26 cellular contexts compared by ENCODE assay signal in the genomic region with DNA sequence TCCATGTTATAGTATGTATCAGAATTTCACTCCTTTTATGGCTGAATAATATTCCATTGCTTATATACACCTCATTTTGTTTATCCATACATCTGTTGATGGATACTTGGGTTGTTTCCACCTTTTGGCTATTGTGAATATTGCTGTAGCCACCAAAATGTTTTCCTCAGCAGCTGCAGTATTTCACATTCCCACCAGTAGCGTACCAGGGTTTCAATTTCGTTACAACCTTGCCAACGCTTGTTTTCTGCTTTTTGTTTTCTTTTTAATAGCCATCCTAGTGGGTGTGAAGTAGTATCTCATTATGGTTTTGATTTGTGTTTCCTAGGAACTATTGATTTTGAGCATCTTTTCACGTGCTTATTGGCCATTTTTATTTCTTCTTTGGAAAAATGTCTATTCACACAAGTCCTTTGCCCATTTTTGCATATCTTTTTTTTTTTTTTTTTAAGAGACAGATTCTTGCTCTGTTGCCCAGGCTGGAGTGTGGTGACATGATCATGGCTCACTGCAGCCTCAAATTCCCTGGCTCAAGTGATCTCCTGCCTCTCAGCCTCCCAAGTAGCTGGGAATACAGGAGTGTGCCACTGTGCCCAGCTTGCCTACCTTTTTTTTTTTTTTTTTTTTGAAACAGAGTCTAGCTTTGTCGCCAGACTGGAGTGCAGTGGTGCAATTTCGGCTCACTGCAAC. TPM values are rescaled to one million over a fixed set of nuclear protein-coding genes. Genes with fewer than 3 reads are reported as not detected.
DNase-seq lines count a peak whose midpoint lies in the region; ATAC-seq, FAIRE-seq and TF ChIP-seq lines count a peak whose summit lies in the region.
"Had no signal": no experiment of that assay in that cellular context is flagged by ENCODE, and none has a peak within 500 bp of the region (broad histone marks: within the 10 kb centered on the region; RNA-seq: fewer than 3 reads in every experiment).

No MANE protein-coding gene starts in this region.

- peak; percentile 59 for FAIRE-seq in endothelial cell of umbilical vein (lab: Jason Lieb, UNC)
- FAIRE-seq: K562, small intestine had no signal

- BruUV-seq in endothelial cell of umbilical vein (replicated peaks; lab: Mats Ljungman, UMichigan) = no TSS peak

- dilution Hi-C loops in endothelial cell of umbilical vein (cut with MboI; ENCODE audit: extremely low pct_ligation_motif_present, low sequenced_read_pairs) = no loop called here

- intact Hi-C loops in endothelial cell of umbilical vein (cut with micrococcal nuclease) = no loop called here
- intact Hi-C loops in psoas muscle (cut with DNase I) = no loop called here

- no peak overlapping the region for H2AFZ ChIP-seq in endothelial cell of umbilical vein (ENCODE audit: low read depth, low read length)

- H3K4me3 Mint-ChIP-seq in osteocyte (ENCODE audit: unreplicated experiment) = no peak overlapping the region
- H3K4me3 Mint-ChIP-seq: activated CD8-positive, alpha-beta T cell treated with anti-CD3 and anti-CD28 coated beads for 36 hours; T-helper 1 cell treated with Interleukin-12 subunit alpha and Interleukin-12 subunit beta and Interleukin-4 antibody, amounts not matched to agents 30 μg/mL and 1 μg/mL, for 36 hours had no signal

- TF ChIP-seq CTCF in endothelial cell of umbilical vein (IDR thresholded peaks at IDR 0.05; ENCODE audit: extremely low read depth in 1 of 2, insufficient read depth in 1 of 2, low read depth in 1 of 2, low read length in 2 of 2) (no peak), psoas muscle (IDR thresholded peaks at IDR 0.05) (peak; percentile 7), osteocyte (IDR thresholded peaks at IDR 0.05) (no peak)

- POLR2A ChIA-PET in endothelial cell of umbilical vein (lab: Charles Lee) = interaction anchor here (0.7 kb wide), 1 partner anchor 15 kb away, joined by 3 read pairs; no protein-coding TSS in a partner anchor

- no peaks in the 10 kb centered on the region for H3K9me3 Mint-ChIP-seq in osteocyte (ENCODE audit: unreplicated experiment)
- H3K9me3 Mint-ChIP-seq: activated CD8-positive, alpha-beta T cell treated with anti-CD3 and anti-CD28 coated beads for 36 hours; T-helper 1 cell treated with Interleukin-12 subunit alpha and Interleukin-12 subunit beta and Interleukin-4 antibody, amounts not matched to agents 30 μg/mL and 1 μg/mL, for 36 hours had no signal

- H3K27me3 ChIP-seq in endothelial cell of umbilical vein (ENCODE audit: control insufficient read depth in 2 of 2, insufficient read depth in 2 of 2, low read length in 2 of 2) (no peaks in the 10 kb centered on the region), psoas muscle (ENCODE audit: insufficient read depth in 3 of 3, low read length in 2 of 3) (no peaks in the 10 kb centered on the region)
- H3K27me3 ChIP-seq: BLaER1, SJSA1, tibial nerve had no signal

- H3K4me2 ChIP-seq in endothelial cell of umbilical vein (ENCODE audit: insufficient read depth, low read length) = no peak overlapping the region
- H3K4me2 ChIP-seq: BLaER1 had no signal

- DNase-seq in GM03348 (ENCODE audit: low spot score) = peak; percentile 44
- peak; percentile 38 for DNase-seq in LHCN-M2 (ENCODE audit: low read depth)
- DNase-seq in endothelial cell of umbilical vein (ENCODE audit: low read depth, low spot score) = no peak
- no peak for DNase-seq in psoas muscle
- DNase-seq in SHP77 (lab: John Stamatoyannopoulos, UW) = no peak
- no peak for DNase-seq in osteocyte (ENCODE audit: extremely low spot score, unreplicated experiment)
- DNase-seq: activated CD8-positive, alpha-beta T cell treated with anti-CD3 and anti-CD28 coated beads for 36 hours; activated naive CD4-positive, alpha-beta T cell; anterior cingulate cortex; effector CD4-positive, alpha-beta T cell; EL; MV-4-11; NCI-H187 treated with DMSO at 0.1 percent for 48 hours; NCI-H226; NCI-H774; small intestine; stimulated activated CD4-positive, alpha-beta T cell treated with anti-CD3 and anti-CD28 coated beads, Interleukin-2, amount 100 ng/mL, for 48 hours; stimulated activated naive CD8-positive, alpha-beta T cell treated with anti-CD3 and anti-CD28 coated beads, Interleukin-15, Interleukin-2, amounts not matched to agents 100 U/mL and 50 U/mL, for 24 hours had no signal

- H4K20me1 ChIP-seq in endothelial cell of umbilical vein (replicated peaks; ENCODE audit: control insufficient read depth, extremely low read depth, insufficient read depth, low read length) = no peaks in the 10 kb centered on the region

- H3K9me1 ChIP-seq in endothelial cell of umbilical vein (replicated peaks; ENCODE audit: control insufficient read depth, extremely low read depth, insufficient read depth, low read length) = no peaks in the 10 kb centered on the region

- no peak overlapping the region for H3K27ac Mint-ChIP-seq in osteocyte (ENCODE audit: unreplicated experiment)
- H3K27ac Mint-ChIP-seq: activated CD8-positive, alpha-beta T cell treated with anti-CD3 and anti-CD28 coated beads for 36 hours; T-helper 1 cell treated with Interleukin-12 subunit alpha and Interleukin-12 subunit beta and Interleukin-4 antibody, amounts not matched to agents 30 μg/mL and 1 μg/mL, for 36 hours had no signal

- peaks cover 5% of the 10 kb centered on the region for H3K4me1 Mint-ChIP-seq in osteocyte (ENCODE audit: unreplicated experiment)

- CTCF ChIA-PET in endothelial cell of umbilical vein (lab: Charles Lee) = interaction anchor here (1.4 kb wide), 1 partner anchor 27 kb away, joined by 5 read pairs; the partner anchor contains the start of gene ATAD2B

- H3K4me3 ChIP-seq in endothelial cell of umbilical vein (replicated peaks in 1 of 3; ENCODE audit: insufficient read depth in 1 of 3, low read depth in 1 of 3, low read length in 3 of 3) (no peak overlapping the region), psoas muscle (no peak overlapping the region)
- H3K4me3 ChIP-seq: BLaER1, K562, SJSA1, tibial nerve had no signal

- H3K79me2 ChIP-seq in endothelial cell of umbilical vein (ENCODE audit: control insufficient read depth, insufficient read depth, low read length) = peaks cover 14% of the 10 kb centered on the region

- no peak for TF ChIP-seq POLR2A in endothelial cell of umbilical vein (IDR thresholded peaks at IDR 0.05; ENCODE audit: low read depth, low read length)

- WGBS in psoas muscle, 3 donors = 56 to 79% (median 66%) methylated on average over 6 of the region's 6 CpGs

- H3K9me3 ChIP-seq in endothelial cell of umbilical vein (replicated peaks; ENCODE audit: control insufficient read depth, insufficient read depth, low read length) (no peaks in the 10 kb centered on the region), psoas muscle (no peaks in the 10 kb centered on the region)
- H3K9me3 ChIP-seq: BLaER1, SJSA1, tibial nerve had no signal

- H3K36me3 ChIP-seq in endothelial cell of umbilical vein (ENCODE audit: control insufficient read depth in 2 of 2, extremely low read depth in 1 of 2, insufficient read depth in 2 of 2, low read length in 2 of 2) (no peaks in the 10 kb centered on the region), psoas muscle (ENCODE audit: insufficient read depth in 1 of 2, low read depth in 1 of 2) (peaks cover 0 to 16% of the 10 kb centered on the region in 2 donors)

- no peak overlapping the region for H3K9ac ChIP-seq in endothelial cell of umbilical vein (replicated peaks; ENCODE audit: extremely low read depth, insufficient read depth, low read length)
- H3K9ac ChIP-seq: BLaER1 had no signal

- H3K27ac ChIP-seq in endothelial cell of umbilical vein (ENCODE audit: insufficient read depth, low read depth, low read length) = no peak overlapping the region
- H3K27ac ChIP-seq in psoas muscle = no peak overlapping the region
- H3K27ac ChIP-seq: BLaER1, SJSA1, tibial nerve, VCaP had no signal

- no peaks in the 10 kb centered on the region for H3K36me3 Mint-ChIP-seq in osteocyte (ENCODE audit: unreplicated experiment)

- H3K27me3 Mint-ChIP-seq in osteocyte (ENCODE audit: unreplicated experiment) = no peaks in the 10 kb centered on the region
- H3K27me3 Mint-ChIP-seq: activated CD8-positive, alpha-beta T cell treated with anti-CD3 and anti-CD28 coated beads for 36 hours had no signal

- peak in 3 of 4 donors; percentile 43 to 71 (median 53) for ATAC-seq in psoas muscle
- no peak for ATAC-seq in HG02759 (IDR thresholded peaks at IDR 0.05; ENCODE audit: unreplicated experiment)
- ATAC-seq: activated CD8-positive, alpha-beta T cell treated with anti-CD3 and anti-CD28 coated beads for 36 hours; K562; stimulated activated naive CD8-positive, alpha-beta T cell treated with anti-CD3 and anti-CD28 coated beads, Interleukin-15, Interleukin-2, amounts not matched to agents 100 U/mL and 50 U/mL, for 24 hours had no signal

- H3K4me1 ChIP-seq in endothelial cell of umbilical vein (ENCODE audit: control insufficient read depth, extremely low read depth, insufficient read depth, low read length) = no peaks in the 10 kb centered on the region
- H3K4me1 ChIP-seq in psoas muscle = peaks cover 8% of the 10 kb centered on the region
- H3K4me1 ChIP-seq: BLaER1 had no signal

RNA-seq across cellular contexts. Expression of gene UBXN2A, which starts 14.2 kb away (rescaled TPM):
- total RNA-seq in LHCN-M2 (2014; rRNA removed) (16.7 and 19.3 TPM in 2 replicates), endothelial cell of umbilical vein (16.8 and 19.0 TPM in 2 replicates), psoas muscle (10 to 100 TPM; 20.4 to 23.5 (median 20.8) TPM), osteocyte (18.8 and 18.9 TPM in 2 replicates)
- polyA plus RNA-seq in LHCN-M2 (2012) = 6.7 TPM
- polyA plus RNA-seq in endothelial cell of umbilical vein (2.8 and 3.6 TPM in 2 replicates), psoas muscle (10 to 100 TPM; 12.0 to 33.9 (median 19.0) TPM)
- polyA plus RNA-seq in endothelial cell of umbilical vein (2011; cell fraction: cytosol; rRNA removed) = 6.6 and 6.7 TPM in 2 replicates
- 3.0 and 5.0 TPM in 2 replicates for polyA plus RNA-seq in endothelial cell of umbilical vein (2011; cell fraction: nucleus; rRNA removed)
- 9.8 and 12.5 TPM in 2 replicates for polyA plus RNA-seq in endothelial cell of umbilical vein (2012)
- polyA minus RNA-seq in endothelial cell of umbilical vein = 3.0 and 5.1 TPM in 2 replicates
- polyA minus RNA-seq in endothelial cell of umbilical vein (2011; cell fraction: cytosol; rRNA and poly(A)+ RNA removed) = 6.2 TPM
- 4.4 and 5.5 TPM in 2 replicates for polyA minus RNA-seq in endothelial cell of umbilical vein (2011; cell fraction: nucleus; rRNA and poly(A)+ RNA removed)

RNA-seq across cellular contexts. Expression of gene ATAD2B, which starts 27.5 kb away (rescaled TPM):
- 5.8 and 6.4 TPM in 2 replicates for total RNA-seq in LHCN-M2 (2014; rRNA removed)
- polyA plus RNA-seq in LHCN-M2 (2012) = 1.2 TPM
- total RNA-seq in endothelial cell of umbilical vein = 19.1 and 20.0 TPM in 2 replicates
- 1.8 and 2.5 TPM in 2 replicates for polyA plus RNA-seq in endothelial cell of umbilical vein
- polyA plus RNA-seq in endothelial cell of umbilical vein (2011; cell fraction: cytosol; rRNA removed) = 1.8 and 2.1 TPM in 2 replicates
- polyA plus RNA-seq in endothelial cell of umbilical vein (2011; cell fraction: nucleus; rRNA removed) = 12.9 and 15.7 TPM in 2 replicates
- polyA plus RNA-seq in endothelial cell of umbilical vein (2012) = 4.9 and 5.2 TPM in 2 replicates
- 15.4 and 17.5 TPM in 2 replicates for polyA minus RNA-seq in endothelial cell of umbilical vein
- polyA minus RNA-seq in endothelial cell of umbilical vein (2011; cell fraction: cytosol; rRNA and poly(A)+ RNA removed) = 6.2 TPM
- 69.4 and 79.0 TPM in 2 replicates for polyA minus RNA-seq in endothelial cell of umbilical vein (2011; cell fraction: nucleus; rRNA and poly(A)+ RNA removed)
- 10 to 100 TPM in 1 of 4 donors, 1 to 10 TPM in 3; 7.7 to 12.5 (median 8.4) TPM for total RNA-seq in psoas muscle
- polyA plus RNA-seq in psoas muscle = 1 to 10 TPM; 2.6 to 5.6 (median 3.0) TPM
- total RNA-seq in osteocyte = 23.8 and 27.3 TPM in 2 replicates

RNA-seq across cellular contexts. Expression of gene MFSD2B, which starts 55.4 kb away (rescaled TPM):
- 0.51 TPM in 1 of 2 replicates, not detected in the other for total RNA-seq in LHCN-M2 (2014; rRNA removed)
- 0.53 TPM for polyA plus RNA-seq in LHCN-M2 (2012)
- 0.28 and 0.82 TPM in 2 replicates for total RNA-seq in endothelial cell of umbilical vein
- polyA plus RNA-seq in endothelial cell of umbilical vein = 0.18 and 0.29 TPM in 2 replicates
- polyA plus RNA-seq in endothelial cell of umbilical vein (2011; cell fraction: cytosol; rRNA removed) = 0.21 and 0.35 TPM in 2 replicates
- polyA plus RNA-seq in endothelial cell of umbilical vein (2011; cell fraction: nucleus; rRNA removed) = 0.41 and 0.57 TPM in 2 replicates
- 0.55 and 0.65 TPM in 2 replicates for polyA plus RNA-seq in endothelial cell of umbilical vein (2012)
- 0.46 and 0.64 TPM in 2 replicates for polyA minus RNA-seq in endothelial cell of umbilical vein
- polyA minus RNA-seq in endothelial cell of umbilical vein (2011; cell fraction: cytosol; rRNA and poly(A)+ RNA removed) = not detected
- polyA minus RNA-seq in endothelial cell of umbilical vein (2011; cell fraction: nucleus; rRNA and poly(A)+ RNA removed) = 0.29 TPM in 1 of 2 replicates, not detected in the other
- total RNA-seq in psoas muscle = under 1 TPM in 2 of 4 donors, not detected in 2; 0.27 to 0.28 TPM
- polyA plus RNA-seq in psoas muscle = under 1 TPM; 0.03 to 0.12 (median 0.07) TPM
- total RNA-seq in osteocyte = not detected in 2 replicates
- total RNA-seq: posterior vena cava, SJSA1 had no signal

Comparison
In these comparisons a context has a peak if more than half of its experiments do, and no peak if none do; other contexts are left out.
1. DNase-seq: peak in GM03348 (single experiment) and LHCN-M2 (single experiment); none in endothelial cell of umbilical vein (single experiment), psoas muscle (0 of 2), SHP77 (0 of 2) and osteocyte (single experiment).